ENCODE assay signal across 26 cellular contexts in genomic region chr22:45376009-45376408, GRCh38. TPM values are rescaled to one million over a fixed set of nuclear protein-coding genes. Genes with fewer than 3 reads are reported as not detected.
DNase-seq lines count a peak whose midpoint lies in the region; ATAC-seq and TF ChIP-seq lines count a peak whose summit lies in the region.
"Had no signal": no experiment of that assay in that cellular context is flagged by ENCODE, and none has a peak within 500 bp of the region (broad histone marks: within the 10 kb centered on the region; RNA-seq: fewer than 3 reads in every experiment).

No MANE protein-coding gene starts in this region.

- intact Hi-C loops in head of caudate nucleus (cut with DNase I): no loop called here

- H3K4me3 Mint-ChIP-seq in stimulated activated memory B cell treated with anti-CD40 and anti-IgM and Interleukin-4, amounts not matched to agents 10 μg/mL and 1 μg/mL and 100 μg/mL, for 72 hours: no peak overlapping the region
- H3K4me3 Mint-ChIP-seq in neural progenitor cell: no peak overlapping the region
- H3K4me3 Mint-ChIP-seq: activated naive CD4-positive, alpha-beta T cell treated with anti-CD3 and anti-CD28 coated beads, Interleukin-2, amount 10 ng/mL, durations not matched to agents 7 days and 5 days; IgD-negative memory B cell; mesothelial cell of epicardium; naive thymus-derived CD8-positive, alpha-beta T cell had no signal

- WGBS in mesendoderm (ENCODE audit: extremely low coverage, insufficient coverage, low lambda C conversion rate): no CpG with 5 or more reads among the region's 3 CpGs

- no peaks in the 10 kb centered on the region for H4K20me1 ChIP-seq in BLaER1 treated with 17β-estradiol and CSF1 and Interleukin-3, amounts not matched to agents 10 nM and 100 nM
- H4K20me1 ChIP-seq in neural progenitor cell (ENCODE audit: low read depth): no peaks in the 10 kb centered on the region

- H2BK5ac ChIP-seq in mesendoderm (ENCODE audit: low read length): no peak overlapping the region

- no peak overlapping the region for H3K9ac ChIP-seq in BLaER1 treated with 17β-estradiol and CSF1 and Interleukin-3, amounts not matched to agents 10 nM and 100 nM
- H3K9ac ChIP-seq in mesendoderm (ENCODE audit: low read length) (no peak overlapping the region), neural progenitor cell (no peak overlapping the region)

- no peaks in the 10 kb centered on the region for H3K79me1 ChIP-seq in mesendoderm (ENCODE audit: low read length)

- H3K56ac ChIP-seq in mesendoderm (ENCODE audit: low read length): no peak overlapping the region

- H2AK5ac ChIP-seq in mesendoderm (ENCODE audit: low read length): no peak overlapping the region

- H3K9me3 Mint-ChIP-seq in stimulated activated memory B cell treated with anti-CD40 and anti-IgM and Interleukin-4, amounts not matched to agents 10 μg/mL and 1 μg/mL and 100 μg/mL, for 72 hours: no peaks in the 10 kb centered on the region
- peaks cover 6% of the 10 kb centered on the region for H3K9me3 Mint-ChIP-seq in neural progenitor cell
- H3K9me3 Mint-ChIP-seq: activated naive CD4-positive, alpha-beta T cell treated with anti-CD3 and anti-CD28 coated beads, Interleukin-2, amount 10 ng/mL, durations not matched to agents 7 days and 5 days; IgD-negative memory B cell; naive thymus-derived CD8-positive, alpha-beta T cell had no signal

- H3K18ac ChIP-seq in mesendoderm (ENCODE audit: low read length): no peak overlapping the region

- H3K4me1 ChIP-seq in BLaER1 treated with 17β-estradiol and CSF1 and Interleukin-3, amounts not matched to agents 10 nM and 100 nM: peaks cover 7 to 17% (median 14%) of the 10 kb centered on the region in 10 experiments; a peak in 14 of 20 replicates
- H3K4me1 ChIP-seq in mesendoderm (ENCODE audit: control insufficient read depth, low read depth, low read length): no peaks in the 10 kb centered on the region
- H3K4me1 ChIP-seq in neural progenitor cell: no peaks in the 10 kb centered on the region

- no peak overlapping the region for H4K5ac ChIP-seq in mesendoderm (ENCODE audit: low read length)

- H3K27ac Mint-ChIP-seq in stimulated activated memory B cell treated with anti-CD40 and anti-IgM and Interleukin-4, amounts not matched to agents 10 μg/mL and 1 μg/mL and 100 μg/mL, for 72 hours: no peak overlapping the region
- H3K27ac Mint-ChIP-seq in neural progenitor cell: no peak overlapping the region
- H3K27ac Mint-ChIP-seq: activated naive CD4-positive, alpha-beta T cell treated with anti-CD3 and anti-CD28 coated beads, Interleukin-2, amount 10 ng/mL, durations not matched to agents 7 days and 5 days; IgD-negative memory B cell; mesothelial cell of epicardium had no signal

- no peaks in the 10 kb centered on the region for H3K79me2 ChIP-seq in mesendoderm (ENCODE audit: control insufficient read depth, insufficient read depth, low read length)
- no peaks in the 10 kb centered on the region for H3K79me2 ChIP-seq in neural progenitor cell (ENCODE audit: low read depth)

- H3K27ac ChIP-seq in BLaER1 treated with 17β-estradiol and CSF1 and Interleukin-3, amounts not matched to agents 10 nM and 100 nM: peak overlapping the region in 1 of 11 experiments; percentile 26; a peak in 3 of 22 replicates
- no peak overlapping the region for H3K27ac ChIP-seq in mesendoderm (ENCODE audit: low read depth, low read length)
- H3K27ac ChIP-seq in neural progenitor cell: no peak overlapping the region
- H3K27ac ChIP-seq: skin epidermis had no signal

- H3K4ac ChIP-seq in mesendoderm (ENCODE audit: low read depth, low read length): no peak overlapping the region

- H3K4me3 ChIP-seq in BLaER1 treated with 17β-estradiol and CSF1 and Interleukin-3, amounts not matched to agents 10 nM and 100 nM: no peak overlapping the region
- no peak overlapping the region for H3K4me3 ChIP-seq in mesendoderm (ENCODE audit: low read length)
- H3K4me3 ChIP-seq in neural progenitor cell: no peak overlapping the region
- H3K4me3 ChIP-seq: skin epidermis had no signal

- no peaks in the 10 kb centered on the region for H3K27me3 Mint-ChIP-seq in stimulated activated memory B cell treated with anti-CD40 and anti-IgM and Interleukin-4, amounts not matched to agents 10 μg/mL and 1 μg/mL and 100 μg/mL, for 72 hours
- H3K27me3 Mint-ChIP-seq in neural progenitor cell (ENCODE audit: insufficient read depth, low read depth): no peaks in the 10 kb centered on the region

- peak overlapping the region in 6 of 11 experiments; percentile 4 to 44 (median 34); a peak in 9 of 22 replicates for H3K4me2 ChIP-seq in BLaER1 treated with 17β-estradiol and CSF1 and Interleukin-3, amounts not matched to agents 10 nM and 100 nM
- H3K4me2 ChIP-seq in mesendoderm (ENCODE audit: low read length): no peak overlapping the region
- no peak overlapping the region for H3K4me2 ChIP-seq in neural progenitor cell

- peak; percentile 64 for ATAC-seq in GM18498 (IDR thresholded peaks at IDR 0.05; ENCODE audit: unreplicated experiment)
- ATAC-seq in GM21717 (IDR thresholded peaks at IDR 0.05; ENCODE audit: unreplicated experiment): peak; percentile 67
- no peak for ATAC-seq in stimulated activated memory B cell treated with anti-CD40 and anti-IgM and Interleukin-4, amounts not matched to agents 10 μg/mL and 1 μg/mL and 100 μg/mL, for 72 hours
- ATAC-seq: left ventricle myocardium superior; naive thymus-derived CD8-positive, alpha-beta T cell had no signal

- H3K36me3 ChIP-seq in BLaER1 treated with 17β-estradiol and CSF1 and Interleukin-3, amounts not matched to agents 10 nM and 100 nM: no peaks in the 10 kb centered on the region
- H3K36me3 ChIP-seq in mesendoderm (ENCODE audit: control insufficient read depth, insufficient read depth, low read length): no peaks in the 10 kb centered on the region
- no peaks in the 10 kb centered on the region for H3K36me3 ChIP-seq in neural progenitor cell

- no peaks in the 10 kb centered on the region for H3K4me1 Mint-ChIP-seq in stimulated activated memory B cell treated with anti-CD40 and anti-IgM and Interleukin-4, amounts not matched to agents 10 μg/mL and 1 μg/mL and 100 μg/mL, for 72 hours
- no peaks in the 10 kb centered on the region for H3K4me1 Mint-ChIP-seq in neural progenitor cell
- H3K4me1 Mint-ChIP-seq: IgD-negative memory B cell, mesothelial cell of epicardium had no signal

- H3K27me3 ChIP-seq in BLaER1 treated with 17β-estradiol and CSF1 and Interleukin-3, amounts not matched to agents 10 nM and 100 nM: no peaks in the 10 kb centered on the region
- no peaks in the 10 kb centered on the region for H3K27me3 ChIP-seq in mesendoderm (ENCODE audit: insufficient read depth, low read length, poor library complexity)
- H3K27me3 ChIP-seq in neural progenitor cell: no peaks in the 10 kb centered on the region

- TF ChIP-seq CTCF in neural progenitor cell (IDR thresholded peaks at IDR 0.05): no peak

- no peaks in the 10 kb centered on the region for H3K36me3 Mint-ChIP-seq in stimulated activated memory B cell treated with anti-CD40 and anti-IgM and Interleukin-4, amounts not matched to agents 10 μg/mL and 1 μg/mL and 100 μg/mL, for 72 hours
- H3K36me3 Mint-ChIP-seq in neural progenitor cell: no peaks in the 10 kb centered on the region
- H3K36me3 Mint-ChIP-seq: activated naive CD4-positive, alpha-beta T cell treated with anti-CD3 and anti-CD28 coated beads, Interleukin-2, amount 10 ng/mL, durations not matched to agents 7 days and 5 days; naive thymus-derived CD8-positive, alpha-beta T cell had no signal

- H2AFZ ChIP-seq in neural progenitor cell (replicated peaks): no peak overlapping the region

- H2BK15ac ChIP-seq in mesendoderm (replicated peaks; ENCODE audit: low read depth): no peak overlapping the region

- H3F3A ChIP-seq in neural progenitor cell (ENCODE audit: low read depth): no peaks in the 10 kb centered on the region

- H4K8ac ChIP-seq in mesendoderm (ENCODE audit: low read depth, low read length): no peak overlapping the region

- peaks cover 10 to 23% (median 17%) of the 10 kb centered on the region in 11 experiments; a peak in 18 of 22 replicates for H3K9me3 ChIP-seq in BLaER1 treated with 17β-estradiol and CSF1 and Interleukin-3, amounts not matched to agents 10 nM and 100 nM (replicated peaks in 1 of 11)
- no peaks in the 10 kb centered on the region for H3K9me3 ChIP-seq in neural progenitor cell (ENCODE audit: low read depth)

- no peak overlapping the region for H3K23ac ChIP-seq in mesendoderm (ENCODE audit: low read length)

- no peak overlapping the region for H2BK120ac ChIP-seq in mesendoderm (ENCODE audit: low read depth, low read length)

- peak; percentile 10 for DNase-seq in NAMALWA (ENCODE audit: low spot score)
- DNase-seq in mesendoderm: no peak
- no peak for DNase-seq in head of caudate nucleus
- DNase-seq in neural progenitor cell (ENCODE audit: low spot score): no peak
- DNase-seq: activated naive CD4-positive, alpha-beta T cell treated with anti-CD3 and anti-CD28 coated beads, Interleukin-2, amount 10 ng/mL, durations not matched to agents 7 days and 5 days; effector CD8-positive, alpha-beta T cell; GDM1; islet precursor cell; naive thymus-derived CD8-positive, alpha-beta T cell; NCI-H1092 treated with DMSO at 0.1 percent for 48 hours; NCI-H187 treated with DMSO at 0.1 percent for 48 hours; NCI-H524; retina; SHP77 had no signal

RNA-seq across cellular contexts. Expression of gene SMC1B, which starts 37.4 kb away (rescaled TPM):
- polyA plus RNA-seq in mesendoderm (2013, experiment 1 of 2): 0.03 TPM
- 0.06 TPM for polyA plus RNA-seq in mesendoderm (2013, experiment 2 of 2)
- total RNA-seq in neural progenitor cell (ENCODE audit: low replicate concordance): 0.06 and 0.09 TPM in 2 replicates
- total RNA-seq: A673, bronchial epithelial cell, H1, left ventricle myocardium superior, mesothelial cell of epicardium, osteoblast had no signal
- polyA plus RNA-seq: IgD-negative memory B cell; naive thymus-derived CD8-positive, alpha-beta T cell had no signal

RNA-seq across cellular contexts. Expression of gene RIBC2, which starts 37.5 kb away (rescaled TPM):
- polyA plus RNA-seq in mesendoderm (2013, experiment 1 of 2): 0.94 TPM
- 1.1 TPM for polyA plus RNA-seq in mesendoderm (2013, experiment 2 of 2)
- total RNA-seq in neural progenitor cell (ENCODE audit: low replicate concordance): 0.59 and 2.0 TPM in 2 replicates
- total RNA-seq: left ventricle myocardium superior; naive thymus-derived CD8-positive, alpha-beta T cell; osteoblast had no signal
- polyA plus RNA-seq: IgD-negative memory B cell; naive thymus-derived CD8-positive, alpha-beta T cell had no signal

Comparison
In these comparisons a context has a peak if more than half of its experiments do, and no peak if none do; other contexts are left out.
1. H3K4me2 ChIP-seq: peak in BLaER1 treated with 17β-estradiol and CSF1 and Interleukin-3, amounts not matched to agents 10 nM and 100 nM (6 of 11); none in mesendoderm (single experiment) and neural progenitor cell (single experiment).